Comparison of ENCODE assay signal across 9 cellular contexts in the genomic region with DNA sequence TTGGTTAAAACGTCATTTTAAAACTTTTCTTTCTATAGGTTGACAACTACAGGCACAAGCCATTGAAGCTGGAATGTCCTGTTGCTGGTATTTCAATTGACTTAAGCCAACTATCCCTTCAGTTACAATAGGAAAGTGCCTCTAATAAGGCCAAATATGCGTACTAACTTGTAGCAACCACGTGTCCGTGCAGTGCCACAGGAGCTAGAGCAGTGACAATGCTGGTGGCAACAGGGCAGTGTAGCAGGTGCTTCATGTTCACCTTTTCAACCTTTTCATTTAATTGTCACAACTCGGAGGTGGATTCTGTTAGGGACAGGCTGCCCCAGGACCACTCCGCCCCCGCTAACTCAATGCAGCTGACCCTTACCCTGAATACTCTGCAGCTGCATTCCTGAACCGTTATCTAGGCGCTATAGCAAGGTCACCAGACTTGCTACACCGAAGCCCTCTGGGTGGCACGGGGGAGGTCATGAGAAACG. TPM values are rescaled to one million over a fixed set of nuclear protein-coding genes. Genes with fewer than 3 reads are reported as not detected.
A peak's percentile ranks its signal among the peaks of the same experiment; 100 is the strongest.
DNase-seq lines count a peak whose midpoint lies in the region; TF ChIP-seq lines count a peak whose summit lies in the region.
"Had no signal": no experiment of that assay in that cellular context is flagged by ENCODE, and none has a peak within 500 bp of the region (broad histone marks: within the 10 kb centered on the region; RNA-seq: fewer than 3 reads in every experiment).

No MANE protein-coding gene starts in this region.

- DNase-seq in ELF-1 (ENCODE audit: low read depth, low spot score), result peak; percentile 35
- DNase-seq in osteoblast (ENCODE audit: insufficient read length, low spot score, missing footprints), result peak; percentile 25
- no peak for DNase-seq in lower leg skin (ENCODE audit: low spot score in 2 of 2)
- DNase-seq in NCI-H2196 (lab: John Stamatoyannopoulos, UW; ENCODE audit: unreplicated experiment), result no peak
- DNase-seq in stimulated activated CD4-positive, alpha-beta T cell treated with anti-CD3 and anti-CD28 coated beads, Interleukin-2, amount 100 ng/mL, for 48 hours, result no peak
- no peak for DNase-seq in NCI-H1092 treated with DMSO at 0.1 percent for 48 hours (lab: John Stamatoyannopoulos, UW)

- H3F3A ChIP-seq in OCI-LY1 (ENCODE audit: insufficient read depth, low read length), result peaks cover 1% of the 10 kb centered on the region; the same call in 1 of the 2 replicates

- H4K20me1 ChIP-seq in OCI-LY1 (ENCODE audit: insufficient read depth, low read length), result no peaks in the 10 kb centered on the region
- peaks cover 3% of the 10 kb centered on the region for H4K20me1 ChIP-seq in osteoblast (ENCODE audit: insufficient read depth, low read length)

- H3K4me1 ChIP-seq in OCI-LY1 (ENCODE audit: insufficient read depth, low read length, severe bottlenecking), result peaks cover 39% of the 10 kb centered on the region
- no peaks in the 10 kb centered on the region for H3K4me1 ChIP-seq in endocrine pancreas (ENCODE audit: control insufficient read depth, insufficient read depth, low read length)
- peaks cover 14% of the 10 kb centered on the region for H3K4me1 ChIP-seq in osteoblast (ENCODE audit: insufficient read depth, low read length)

- 61 to 67% methylated on average over 12 of the region's 12 CpGs for WGBS in lower leg skin, 2 donors

- H3K27me3 ChIP-seq in OCI-LY1 (ENCODE audit: insufficient read depth, low read length), result no peaks in the 10 kb centered on the region
- no peaks in the 10 kb centered on the region for H3K27me3 ChIP-seq in endocrine pancreas (ENCODE audit: control insufficient read depth, insufficient read depth, low read length)
- H3K27me3 ChIP-seq in osteoblast (ENCODE audit: insufficient read depth, low read length), result peaks cover 3% of the 10 kb centered on the region

- no peaks in the 10 kb centered on the region for H3K9me2 ChIP-seq in OCI-LY1 (ENCODE audit: low read depth, low read length)

- TF ChIP-seq CTCF in OCI-LY1 (IDR thresholded peaks at IDR 0.05; ENCODE audit: low read length) (no peak), osteoblast (IDR thresholded peaks at IDR 0.05; ENCODE audit: extremely low read depth, low read depth, low read length) (no peak), lower leg skin (IDR thresholded peaks at IDR 0.05) (no peak)

- H3K36me3 ChIP-seq in OCI-LY1 (ENCODE audit: insufficient read depth, low read length) (peaks cover 50% of the 10 kb centered on the region), endocrine pancreas (ENCODE audit: control insufficient read depth, insufficient read depth, low read length) (no peaks in the 10 kb centered on the region), osteoblast (ENCODE audit: insufficient read depth, low read length) (peaks cover 24% of the 10 kb centered on the region)

- H3K27ac ChIP-seq in OCI-LY1 (ENCODE audit: low read depth, low read length, poor library complexity, severe bottlenecking) (peak overlapping the region; percentile 78), osteoblast (ENCODE audit: low read depth, low read length) (peak overlapping the region; percentile 72)

- H3K4me2 ChIP-seq in OCI-LY1 (ENCODE audit: low read length), result peak overlapping the region; percentile 87
- H3K4me2 ChIP-seq in osteoblast (ENCODE audit: insufficient read depth, low read length), result peak overlapping the region; percentile 95

- peaks cover 8% of the 10 kb centered on the region; the same call in 1 of the 2 replicates for H3K79me2 ChIP-seq in OCI-LY1 (ENCODE audit: insufficient read depth, low read length)
- peaks cover 12% of the 10 kb centered on the region for H3K79me2 ChIP-seq in osteoblast (ENCODE audit: insufficient read depth, low read length)

- H3K9me3 ChIP-seq in OCI-LY1 (ENCODE audit: low read length) (no peaks in the 10 kb centered on the region), endocrine pancreas (ENCODE audit: control insufficient read depth, low read length) (no peaks in the 10 kb centered on the region), osteoblast (ENCODE audit: low read depth, low read length) (no peaks in the 10 kb centered on the region)

- intact Hi-C loops in lower leg skin (cut with DNase I; ENCODE audit: low total_unique reads), result loop anchor here (10.0 kb wide), 1 partner anchor 59 kb away; a partner anchor contains a TSS

- no peak for TF ChIP-seq POLR2A in lower leg skin (IDR thresholded peaks at IDR 0.05)

- peak overlapping the region; percentile 91 for H3K4me3 ChIP-seq in OCI-LY1 (ENCODE audit: low read depth, low read length, poor library complexity, severe bottlenecking)
- H3K4me3 ChIP-seq in endocrine pancreas (ENCODE audit: control insufficient read depth, insufficient read depth, low read length), result peak overlapping the region; percentile 79
- peak overlapping the region; percentile 91 for H3K4me3 ChIP-seq in osteoblast (ENCODE audit: insufficient read depth, low read length)
- no peak overlapping the region for H3K4me3 ChIP-seq in lower leg skin (ENCODE audit: low read depth, poor library complexity, severe bottlenecking)

- H2AFZ ChIP-seq in OCI-LY1 (ENCODE audit: low read length) (no peak overlapping the region), osteoblast (ENCODE audit: low read length) (peak overlapping the region; percentile 89)

- peak overlapping the region; percentile 91 for H3K9ac ChIP-seq in OCI-LY1 (ENCODE audit: low read length)
- peak overlapping the region; percentile 65 for H3K9ac ChIP-seq in endocrine pancreas (ENCODE audit: control insufficient read depth, insufficient read depth, low read length)

RNA-seq across cellular contexts. Expression of a gene that starts 37.7 kb away (rescaled TPM):
- total RNA-seq in osteoblast (not detected in 2 replicates), lower leg skin (1 to 10 TPM in 1 of 4 donors, under 1 TPM in 2, not detected in 1; 0.08 to 1.3 (median 0.94) TPM)
- total RNA-seq: M059J had no signal

RNA-seq across cellular contexts. Expression of a gene that starts 54.4 kb away (rescaled TPM):
- total RNA-seq in osteoblast, result 12.4 and 12.7 TPM in 2 replicates
- total RNA-seq in lower leg skin, result 10 to 100 TPM in 3 of 4 donors, 1 to 10 TPM in 1; 7.5 to 16.7 (median 12.5) TPM

Comparison
In these comparisons a context has a peak if more than half of its experiments do, and no peak if none do; other contexts are left out.
1. DNase-seq: peak in ELF-1 (single experiment) and osteoblast (single experiment); none in lower leg skin (0 of 2), NCI-H2196 (single experiment), stimulated activated CD4-positive, alpha-beta T cell treated with anti-CD3 and anti-CD28 coated beads, Interleukin-2, amount 100 ng/mL, for 48 hours (0 of 2) and NCI-H1092 treated with DMSO at 0.1 percent for 48 hours (single experiment).